10 cellular contexts compared by ENCODE assay signal in genomic region chr6:20708367-20709124, GRCh38.
DNase-seq lines count a peak whose midpoint lies in the region; ATAC-seq and TF ChIP-seq lines count a peak whose summit lies in the region.
"Had no signal": no experiment of that assay in that cellular context is flagged by ENCODE, and none has a peak within 500 bp of the region (broad histone marks: within the 10 kb centered on the region; RNA-seq: fewer than 3 reads in every experiment).

No MANE protein-coding gene starts in this region.

- 85 to 87% methylated on average over 3 of the region's 3 CpGs for WGBS in lower leg skin, 2 donors

- no peak for TF ChIP-seq POLR2A in Peyer's patch (IDR thresholded peaks at IDR 0.05)
- TF ChIP-seq POLR2A in lower leg skin (IDR thresholded peaks at IDR 0.05), result no peak

- no peaks in the 10 kb centered on the region for H3K27me3 ChIP-seq in Peyer's patch

- peak; percentile 38 for DNase-seq in activated CD4-positive, alpha-beta T cell treated with anti-CD3 and anti-CD28 coated beads for 48 hours
- DNase-seq in activated CD4-positive, alpha-beta T cell treated with anti-CD3 and anti-CD28 coated beads for 1 hour, result no peak
- DNase-seq in NCI-H82 treated with DMSO at 0.1 percent for 48 hours (lab: John Stamatoyannopoulos, UW; ENCODE audit: unreplicated experiment) (peak; percentile 91), retinal pigment epithelial cell (ENCODE audit: low read depth) (peak; percentile 88), Peyer's patch (no peak), lower leg skin (ENCODE audit: low spot score in 2 of 2) (no peak), NOMO-1 treated with dmso at 0.1 percent for 144 hours (lab: John Stamatoyannopoulos, UW; ENCODE audit: unreplicated experiment) (no peak)
- DNase-seq: NCI-H1092 treated with DMSO at 0.1 percent for 48 hours had no signal

- ATAC-seq in HG02610 (IDR thresholded peaks at IDR 0.05; ENCODE audit: unreplicated experiment), result peak; percentile 71

- H3K27ac ChIP-seq in Peyer's patch, result no peak overlapping the region
- H3K27ac ChIP-seq: parathyroid adenoma had no signal

- no peaks in the 10 kb centered on the region for H3K9me3 ChIP-seq in Peyer's patch

- H3K36me3 ChIP-seq in Peyer's patch, result no peaks in the 10 kb centered on the region

- H3K4me3 ChIP-seq in retinal pigment epithelial cell (ENCODE audit: low read length), result no peak overlapping the region
- H3K4me3 ChIP-seq in Peyer's patch, result no peak overlapping the region
- no peak overlapping the region for H3K4me3 ChIP-seq in lower leg skin (ENCODE audit: low read depth, poor library complexity, severe bottlenecking)

- no peaks in the 10 kb centered on the region for H3K4me1 ChIP-seq in Peyer's patch
- H3K4me1 ChIP-seq: parathyroid adenoma had no signal

- no peak for TF ChIP-seq CTCF in retinal pigment epithelial cell (conservative IDR thresholded peaks at IDR 0.05; ENCODE audit: low read depth, low read length)
- no peak for TF ChIP-seq CTCF in Peyer's patch (IDR thresholded peaks at IDR 0.05)
- no peak for TF ChIP-seq CTCF in lower leg skin (IDR thresholded peaks at IDR 0.05)

- intact Hi-C loops in lower leg skin (cut with DNase I; ENCODE audit: low total_unique reads), result no loop called here

Comparison
In these comparisons a context has a peak if more than half of its experiments do, and no peak if none do; other contexts are left out.
1. DNase-seq: peak in activated CD4-positive, alpha-beta T cell treated with anti-CD3 and anti-CD28 coated beads for 48 hours (single experiment), NCI-H82 treated with DMSO at 0.1 percent for 48 hours (single experiment) and retinal pigment epithelial cell (single experiment); none in activated CD4-positive, alpha-beta T cell treated with anti-CD3 and anti-CD28 coated beads for 1 hour (single experiment), Peyer's patch (0 of 3), lower leg skin (0 of 2) and NOMO-1 treated with dmso at 0.1 percent for 144 hours (single experiment).